9 cellular contexts compared by ENCODE assay signal in the genomic region with DNA sequence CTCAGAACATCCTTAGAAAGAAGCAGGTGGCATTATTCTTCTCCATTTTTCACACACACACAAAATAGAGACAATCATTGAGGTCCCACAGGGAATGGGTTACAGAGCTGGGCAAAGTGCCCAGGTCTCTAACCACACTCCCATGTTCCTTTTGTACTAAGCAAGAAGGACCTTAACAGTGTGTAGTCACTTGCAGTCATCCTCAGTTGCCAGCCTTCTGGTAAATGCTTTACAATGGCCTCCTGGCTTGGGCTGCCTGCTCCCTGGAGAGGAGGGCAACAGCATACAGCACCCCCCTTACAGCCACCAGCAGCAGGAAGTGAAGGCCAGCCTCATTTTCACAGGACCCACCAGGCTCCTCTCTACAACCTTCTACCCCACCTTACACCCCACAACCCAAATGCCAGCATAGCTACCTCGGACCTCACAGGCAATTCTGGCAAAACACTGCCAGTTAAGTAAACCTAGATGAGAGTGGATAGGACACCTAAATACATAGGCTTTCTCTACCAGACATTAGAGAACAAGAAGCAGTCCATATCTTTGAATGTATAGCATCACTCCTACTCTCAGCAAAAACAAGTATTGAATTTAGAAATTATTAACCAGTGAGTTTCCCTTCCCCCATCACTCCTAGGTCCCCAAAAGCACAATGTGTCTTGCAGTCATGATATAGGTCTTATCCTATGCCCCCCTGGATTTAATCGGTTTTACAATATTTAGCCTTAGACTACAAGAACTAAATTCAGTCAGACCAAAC.
A peak's percentile ranks its signal among the peaks of the same experiment; 100 is the strongest.
DNase-seq lines count a peak whose midpoint lies in the region; ATAC-seq and TF ChIP-seq lines count a peak whose summit lies in the region.
"Had no signal": no experiment of that assay in that cellular context is flagged by ENCODE, and none has a peak within 500 bp of the region (broad histone marks: within the 10 kb centered on the region; RNA-seq: fewer than 3 reads in every experiment).

No MANE protein-coding gene starts in this region.

- no peaks in the 10 kb centered on the region for H3K27me3 Mint-ChIP-seq in activated CD4-positive, alpha-beta memory T cell treated with anti-CD3 and anti-CD28 coated beads for 36 hours

- H3K4me3 Mint-ChIP-seq in activated CD4-positive, alpha-beta memory T cell treated with anti-CD3 and anti-CD28 coated beads for 36 hours = no peak overlapping the region
- H3K4me3 Mint-ChIP-seq: activated T-cell treated with anti-CD3 and anti-CD28 coated beads, Interleukin-2, amount 50 U/mL, for 72 hours had no signal

- POLR2A ChIA-PET in activated CD4-positive, alpha-beta memory T cell treated with anti-CD3 and anti-CD28 coated beads for 36 hours (lab: Charles Lee) = no interaction called here

- H3K4me3 ChIP-seq in AG10803 (ENCODE audit: low read length) (no peak overlapping the region), epithelial cell of proximal tubule (ENCODE audit: low read depth, low read length) (no peak overlapping the region)

- intact Hi-C loops in activated CD4-positive, alpha-beta memory T cell treated with anti-CD3 and anti-CD28 coated beads for 36 hours (cut with micrococcal nuclease) = no loop called here

- TF ChIP-seq CTCF in AG10803 (conservative IDR thresholded peaks at IDR 0.05; ENCODE audit: low read length) (no peak), epithelial cell of proximal tubule (conservative IDR thresholded peaks at IDR 0.05; ENCODE audit: low read depth, low read length) (no peak)

- CTCF ChIA-PET in activated CD4-positive, alpha-beta memory T cell treated with anti-CD3 and anti-CD28 coated beads for 36 hours (lab: Charles Lee) = no interaction called here

- ATAC-seq in GM19468 (IDR thresholded peaks at IDR 0.05; ENCODE audit: extremely low read depth, unreplicated experiment) (peak; percentile 31), HG02870 (IDR thresholded peaks at IDR 0.05; ENCODE audit: unreplicated experiment) (no peak)

- H3K36me3 Mint-ChIP-seq in activated CD4-positive, alpha-beta memory T cell treated with anti-CD3 and anti-CD28 coated beads for 36 hours = peaks cover 20% of the 10 kb centered on the region

- DNase-seq in AG10803 (ENCODE audit: low read depth) (peak; percentile 62), NCI-H1436 (lab: John Stamatoyannopoulos, UW) (peak; percentile 86), epithelial cell of proximal tubule (ENCODE audit: low read depth) (peak; percentile 55), CD1c-positive myeloid dendritic cell (ENCODE audit: extremely low spot score) (no peak), NCI-H524 treated with DMSO at 0.1 percent for 48 hours (lab: John Stamatoyannopoulos, UW) (no peak)
- DNase-seq in activated CD4-positive, alpha-beta memory T cell treated with anti-CD3 and anti-CD28 coated beads for 36 hours = no peak
- DNase-seq: activated T-cell treated with anti-CD3 and anti-CD28 coated beads, Interleukin-2, amount 50 U/mL, for 72 hours had no signal

- H3K27ac Mint-ChIP-seq in activated CD4-positive, alpha-beta memory T cell treated with anti-CD3 and anti-CD28 coated beads for 36 hours = no peak overlapping the region
- H3K27ac Mint-ChIP-seq: activated T-cell treated with anti-CD3 and anti-CD28 coated beads, Interleukin-2, amount 50 U/mL, for 72 hours had no signal

- no peaks in the 10 kb centered on the region for H3K9me3 Mint-ChIP-seq in activated CD4-positive, alpha-beta memory T cell treated with anti-CD3 and anti-CD28 coated beads for 36 hours
- H3K9me3 Mint-ChIP-seq: activated T-cell treated with anti-CD3 and anti-CD28 coated beads, Interleukin-2, amount 50 U/mL, for 72 hours had no signal

- peaks cover 5% of the 10 kb centered on the region for H3K4me1 Mint-ChIP-seq in activated CD4-positive, alpha-beta memory T cell treated with anti-CD3 and anti-CD28 coated beads for 36 hours (ENCODE audit: low read depth)

Comparison
In these comparisons a context has a peak if more than half of its experiments do, and no peak if none do; other contexts are left out.
1. DNase-seq: peak in AG10803 (single experiment), NCI-H1436 (single experiment) and epithelial cell of proximal tubule (single experiment); none in CD1c-positive myeloid dendritic cell (single experiment), NCI-H524 treated with DMSO at 0.1 percent for 48 hours (single experiment) and activated CD4-positive, alpha-beta memory T cell treated with anti-CD3 and anti-CD28 coated beads for 36 hours (single experiment).